Comparison of ENCODE assay signal across 10 cellular contexts in genomic region chr13:114148521-114148855, GRCh38. TPM values are rescaled to one million over a fixed set of nuclear protein-coding genes. Genes with fewer than 3 reads are reported as not detected.
DNase-seq lines count a peak whose midpoint lies in the region; ATAC-seq, FAIRE-seq and TF ChIP-seq lines count a peak whose summit lies in the region.
"Had no signal": no experiment of that assay in that cellular context is flagged by ENCODE, and none has a peak within 500 bp of the region (broad histone marks: within the 10 kb centered on the region; RNA-seq: fewer than 3 reads in every experiment).

No MANE protein-coding gene starts in this region.

- H3K9me1 ChIP-seq in K562 (ENCODE audit: control insufficient read depth, insufficient read depth, low read length): no peaks in the 10 kb centered on the region

- in situ Hi-C loops in K562 (cut with MboI): no loop called here

- no peaks in the 10 kb centered on the region for H3K9me2 ChIP-seq in PC-9 (ENCODE audit: insufficient read depth)

- H3F3A ChIP-seq in PC-9 (ENCODE audit: insufficient read depth, low read depth): peaks cover 8% of the 10 kb centered on the region

- H3K9me3 ChIP-seq in K562 (replicated peaks; ENCODE audit: control insufficient read depth, insufficient read depth, low read depth, low read length) (no peaks in the 10 kb centered on the region), PC-9 (ENCODE audit: insufficient read depth, low read depth) (no peaks in the 10 kb centered on the region)
- H3K9me3 ChIP-seq: heart left ventricle had no signal

- H3K27ac ChIP-seq in K562 (ENCODE audit: extremely low read depth, low read depth, low read length): no peak overlapping the region
- no peak overlapping the region for H3K27ac ChIP-seq in PC-9

- TF ChIP-seq RAD21 in K562 (CRISPR knock-in tag; conservative IDR thresholded peaks at IDR 0.05 in 1 of 2, IDR thresholded peaks at IDR 0.05 in 1 of 2): no peak

- peak; percentile 61 to 98 (median 89) for DNase-seq in T-cell
- no peak for DNase-seq in K562 (ENCODE audit: extremely low read depth in 1 of 4, low spot score in 3 of 4)
- DNase-seq in stimulated activated naive CD8-positive, alpha-beta T cell treated with anti-CD3 and anti-CD28 coated beads, Interleukin-15, Interleukin-2, amounts not matched to agents 100 U/mL and 50 U/mL, for 24 hours: peak; percentile 79
- no peak for DNase-seq in DMS79 treated with DMSO at 0.1 percent for 48 hours (lab: John Stamatoyannopoulos, UW)
- DNase-seq in PC-9: no peak
- no peak for DNase-seq in DMS 273 (lab: John Stamatoyannopoulos, UW; ENCODE audit: unreplicated experiment)

- H3K79me2 ChIP-seq in K562 (ENCODE audit: control insufficient read depth, insufficient read depth, low read length) (no peaks in the 10 kb centered on the region), PC-9 (ENCODE audit: low read depth) (no peaks in the 10 kb centered on the region)

- no peaks in the 10 kb centered on the region; a peak in 1 of 5 replicates for H3K27me3 ChIP-seq in K562 (ENCODE audit: control insufficient read depth in 2 of 2, insufficient read depth in 2 of 2, low read length in 2 of 2)
- H3K27me3 ChIP-seq in PC-9 (ENCODE audit: insufficient read depth, low read depth): no peaks in the 10 kb centered on the region
- H3K27me3 ChIP-seq: heart left ventricle had no signal

- H3K4me1 Mint-ChIP-seq in T-cell: peaks cover 57 to 86% (median 85%) of the 10 kb centered on the region in 3 donors

- no peak for TF ChIP-seq POLR2A in K562 (conservative IDR thresholded peaks at IDR 0.05)

- FAIRE-seq in K562 (lab: Jason Lieb, UNC): no peak

- H3K4me2 ChIP-seq in K562 (ENCODE audit: insufficient read depth, low read length) (no peak overlapping the region), PC-9 (no peak overlapping the region)

- WGBS in K562 (ENCODE audit: insufficient coverage, low coverage, missing lambda C conversion rate): 29% methylated on average over 7 of the region's 8 CpGs

- H3K4me3 ChIP-seq in K562: no peak overlapping the region
- no peak overlapping the region for H3K4me3 ChIP-seq in PC-9
- H3K4me3 ChIP-seq: heart left ventricle had no signal

- H4K20me1 ChIP-seq in K562 (replicated peaks; ENCODE audit: control insufficient read depth, insufficient read depth, low read length) (no peaks in the 10 kb centered on the region), PC-9 (ENCODE audit: insufficient read depth) (no peaks in the 10 kb centered on the region)

- no peak for TF ChIP-seq EP300 in K562 (IDR thresholded peaks at IDR 0.05; ENCODE audit: low read length)

- ATAC-seq in GM18909 (IDR thresholded peaks at IDR 0.05; ENCODE audit: poor library complexity, unreplicated experiment): peak; percentile 91
- ATAC-seq in HG02938 (IDR thresholded peaks at IDR 0.05; ENCODE audit: unreplicated experiment): peak; percentile 76
- ATAC-seq in T-cell (replicated peaks in 1 of 4): peak; percentile 92 to 95 (median 93)
- no peak for ATAC-seq in K562
- peak; percentile 87 for ATAC-seq in stimulated activated naive CD8-positive, alpha-beta T cell treated with anti-CD3 and anti-CD28 coated beads, Interleukin-15, Interleukin-2, amounts not matched to agents 100 U/mL and 50 U/mL, for 24 hours

- no peak for TF ChIP-seq CTCF in K562 (IDR thresholded peaks at IDR 0.05 in 2 of 3, conservative IDR thresholded peaks at IDR 0.05 in 1 of 3; ENCODE audit: insufficient read depth in 2 of 3, low read depth in 1 of 3, low read length in 3 of 3)
- TF ChIP-seq CTCF in PC-9 (conservative IDR thresholded peaks at IDR 0.05): no peak

- H3K36me3 ChIP-seq in K562 (ENCODE audit: control insufficient read depth, insufficient read depth, low read length) (no peaks in the 10 kb centered on the region), PC-9 (ENCODE audit: low read depth) (no peaks in the 10 kb centered on the region)
- H3K36me3 ChIP-seq: heart left ventricle had no signal

- CTCF ChIA-PET in T-cell (lab: Charles Lee): interaction anchor here in 1 of 2 donors (1.1 to 1.5 kb wide), 5 partner anchors 9 to 78 kb away, joined by 3 to 10 read pairs (median 5); no protein-coding TSS in a partner anchor
- CTCF ChIA-PET in K562 (lab: Yijun Ruan, JAX; ENCODE audit: low intra/inter-chr PET ratio): no interaction called here
- CTCF ChIA-PET in PC-9 (lab: Charles Lee): no interaction called here

- peak overlapping the region; percentile 55 to 86 (median 61) for H3K4me3 Mint-ChIP-seq in T-cell

- H3K27ac Mint-ChIP-seq in T-cell: peak overlapping the region; percentile 99

- POLR2A ChIA-PET in T-cell (lab: Charles Lee): interaction anchor here (0.8 to 1.4 kb wide), 5 partner anchors 9 to 78 kb away, joined by 3 to 10 read pairs (median 4); no protein-coding TSS in a partner anchor
- POLR2A ChIA-PET in K562 (lab: Yijun Ruan, JAX): interaction anchor here (0.7 kb wide), 1 partner anchor 778 kb away, joined by 3 read pairs; no protein-coding TSS in a partner anchor
- POLR2A ChIA-PET in PC-9 (lab: Charles Lee; ENCODE audit: unreplicated experiment): no interaction called here

- no TSS peak for BruUV-seq in K562 (replicated peaks; lab: Mats Ljungman, UMichigan)
- no TSS peak for BruUV-seq in PC-9 (replicated peaks; lab: Mats Ljungman, UMichigan)

- intact Hi-C loops in K562 (cut with micrococcal nuclease): loop anchor here (5.0 kb wide), 1 partner anchor 74 kb away; no protein-coding TSS in a partner anchor
- intact Hi-C loops in PC-9 (cut with micrococcal nuclease; ENCODE audit: unreplicated experiment): no loop called here

- H3K27me3 Mint-ChIP-seq in T-cell: no peaks in the 10 kb centered on the region

- H3K9ac ChIP-seq in K562 (ENCODE audit: insufficient read depth in 1 of 2, low read depth in 2 of 2, low read length in 2 of 2): no peak overlapping the region

- H2AFZ ChIP-seq in K562 (ENCODE audit: low read depth, low read length): 0 out of 2 replicates have a peak overlapping the region, but pooled peaks have one; percentile 2
- H2AFZ ChIP-seq in PC-9: no peak overlapping the region

- peaks cover 0 to 2% (median under 1%) of the 10 kb centered on the region in 3 donors for H3K9me3 Mint-ChIP-seq in T-cell

- H3K36me3 Mint-ChIP-seq in T-cell: peaks cover 4% of the 10 kb centered on the region

- peaks cover 3 to 16% of the 10 kb centered on the region in 2 experiments; a peak in 3 of 5 replicates for H3K4me1 ChIP-seq in K562 (replicated peaks in 1 of 2; ENCODE audit: control insufficient read depth in 2 of 2, insufficient read depth in 2 of 2, low read length in 2 of 2)
- peaks cover 26% of the 10 kb centered on the region for H3K4me1 ChIP-seq in PC-9 (replicated peaks; ENCODE audit: insufficient read depth)

TF ChIP-seq in K562, 482 proteins besides CTCF, POLR2A, EP300 and RAD21:
- TF ChIP-seq DACH1 (IDR thresholded peaks at IDR 0.05; ENCODE audit: partially characterized antibody) (no peak), NCOA2 (IDR thresholded peaks at IDR 0.05; ENCODE audit: partially characterized antibody in 2 of 2) (no peak)

RNA-seq across cellular contexts. Expression of gene RASA3, which starts 16.1 kb away (rescaled TPM):
- total RNA-seq in T-cell: 100 to 1,000 TPM; 223 to 267 (median 238) TPM
- 25.3 and 38.4 TPM in 2 replicates for total RNA-seq in K562 (2011; cell fraction: chromatin; rRNA removed; ENCODE audit: low replicate concordance)
- 14.7 and 16.1 TPM in 2 replicates for total RNA-seq in K562 (2011; cell fraction: nucleolus; rRNA removed)
- total RNA-seq in K562 (2011; cell fraction: nucleoplasm; rRNA removed): 13.4 and 15.3 TPM in 2 replicates
- 15.3 and 17.8 TPM in 2 replicates for total RNA-seq in K562 (2014; rRNA removed)
- 9.6 and 10.7 TPM in 2 replicates for total RNA-seq in K562 (2014; rRNA removed; fragmentation: Illumina TruSeq; extraction: Trizol)
- total RNA-seq in K562 (2015; rRNA removed; fragmentation: Illumina TruSeq; extraction: Trizol): 12.9 and 13.7 TPM in 2 replicates
- total RNA-seq in K562 (2021): 21.4 and 25.3 TPM in 2 replicates
- polyA plus RNA-seq in K562 (2011; rRNA removed): 14.1 and 14.4 TPM in 2 replicates
- 14.1 and 18.5 TPM in 2 replicates for polyA plus RNA-seq in K562 (2011; cell fraction: cytosol; rRNA removed)
- 16.6 and 21.7 TPM in 2 replicates for polyA plus RNA-seq in K562 (2011; cell fraction: nucleus; rRNA removed)
- polyA plus RNA-seq in K562 (2012): 17.5 and 23.4 TPM in 2 replicates
- polyA plus RNA-seq in K562 (2014; fragmentation: Illumina TruSeq; extraction: Trizol): 17.3 and 19.7 TPM in 2 replicates
- 1 to 10 TPM in 1 of 2 experiments, under 1 TPM in 1; 0.72 to 1.2 TPM for polyA plus RNA-seq in K562 (2014; fragmentation: Nextera tagmentation; extraction: Ambion mirVana)
- polyA plus RNA-seq in K562 (2014; rRNA removed): 19.1 and 21.9 TPM in 2 replicates
- 10.5 and 13.0 TPM in 2 replicates for polyA minus RNA-seq in K562 (2011; rRNA and poly(A)+ RNA removed)
- 10.9 and 12.9 TPM in 2 replicates for polyA minus RNA-seq in K562 (2011; cell fraction: cytosol; rRNA and poly(A)+ RNA removed)
- 6.3 and 8.4 TPM in 2 replicates for polyA minus RNA-seq in K562 (2011; cell fraction: nucleus; rRNA and poly(A)+ RNA removed)
- total RNA-seq in PC-9 (2021): 9.7 and 10.0 TPM in 2 replicates

RNA-seq across cellular contexts. Expression of gene CFAP97D2, which starts 30.6 kb away (rescaled TPM):
- 1 to 10 TPM in 3 of 5 donors, under 1 TPM in 2; 0.92 to 4.5 (median 2.6) TPM for total RNA-seq in T-cell
- not detected in 2 replicates for total RNA-seq in K562 (2011; cell fraction: chromatin; rRNA removed; ENCODE audit: low replicate concordance)
- not detected in 2 replicates for total RNA-seq in K562 (2011; cell fraction: nucleolus; rRNA removed)
- not detected in 2 replicates for total RNA-seq in K562 (2011; cell fraction: nucleoplasm; rRNA removed)
- total RNA-seq in K562 (2014; rRNA removed): not detected in 2 replicates
- not detected in 2 replicates for total RNA-seq in K562 (2014; rRNA removed; fragmentation: Illumina TruSeq; extraction: Trizol)
- total RNA-seq in K562 (2015; rRNA removed; fragmentation: Illumina TruSeq; extraction: Trizol): not detected in 2 replicates
- not detected in 2 replicates for total RNA-seq in K562 (2021)
- not detected in 2 replicates for polyA plus RNA-seq in K562 (2011; rRNA removed)
- polyA plus RNA-seq in K562 (2011; cell fraction: cytosol; rRNA removed): not detected in 2 replicates
- not detected in 2 replicates for polyA plus RNA-seq in K562 (2011; cell fraction: nucleus; rRNA removed)
- 0.07 and 0.40 TPM in 2 replicates for polyA plus RNA-seq in K562 (2012)
- polyA plus RNA-seq in K562 (2014; fragmentation: Illumina TruSeq; extraction: Trizol): not detected in 2 replicates
- not detected for polyA plus RNA-seq in K562 (2014; fragmentation: Nextera tagmentation; extraction: Ambion mirVana)
- polyA plus RNA-seq in K562 (2014; rRNA removed): not detected in 2 replicates
- polyA minus RNA-seq in K562 (2011; rRNA and poly(A)+ RNA removed): not detected in 2 replicates
- not detected in 2 replicates for polyA minus RNA-seq in K562 (2011; cell fraction: cytosol; rRNA and poly(A)+ RNA removed)
- not detected in 2 replicates for polyA minus RNA-seq in K562 (2011; cell fraction: nucleus; rRNA and poly(A)+ RNA removed)
- total RNA-seq in PC-9 (2021): not detected in 2 replicates
- total RNA-seq: heart left ventricle, NCI-H460 had no signal
- polyA plus RNA-seq: heart left ventricle had no signal

Comparison
In these comparisons a context has a peak if more than half of its experiments do, and no peak if none do; other contexts are left out.
1. DNase-seq: peak in T-cell (34 of 34) and stimulated activated naive CD8-positive, alpha-beta T cell treated with anti-CD3 and anti-CD28 coated beads, Interleukin-15, Interleukin-2, amounts not matched to agents 100 U/mL and 50 U/mL, for 24 hours (single experiment); none in K562 (0 of 4), DMS79 treated with DMSO at 0.1 percent for 48 hours (single experiment), PC-9 (0 of 2) and DMS 273 (single experiment).
2. RNA of gene RASA3, which starts 16.1 kb away (total RNA-seq): 223 to 267 TPM in T-cell; 9.6 to 38.4 TPM in K562 and 9.7 to 10.0 TPM in PC-9; every median in the first group is over 4 times any median in the second.